ENCODE assay signal across 2 cellular contexts in genomic region chr1:201092738-201093137, GRCh38.
TF ChIP-seq lines count a peak whose summit lies in the region.

No MANE protein-coding gene starts in this region.

TF ChIP-seq in HEK293, 187 proteins besides CTCF, POLR2A, EP300 and RAD21 (continued from another document):
- TF ChIP-seq KLF17 (tag by site-specific recombination; IDR thresholded peaks at IDR 0.05): no peak

TF ChIP-seq in K562, 482 proteins besides CTCF, POLR2A, EP300 and RAD21 (continued from another document):
- TF ChIP-seq ZFP36 (IDR thresholded peaks at IDR 0.05; ENCODE audit: low read depth, low read length, partially characterized antibody) (peak; percentile 56), KDM1A (IDR thresholded peaks at IDR 0.05) (0 out of 4 replicates have a peak, but pooled peaks of 1 of the 2 experiments have one; percentile 22)
